10 cellular contexts compared by ENCODE assay signal in genomic region chr16:57893559-57894389, GRCh38.
DNase-seq lines count a peak whose midpoint lies in the region; ATAC-seq and TF ChIP-seq lines count a peak whose summit lies in the region.
"Had no signal": no experiment of that assay in that cellular context is flagged by ENCODE, and none has a peak within 500 bp of the region (broad histone marks: within the 10 kb centered on the region; RNA-seq: fewer than 3 reads in every experiment).

No MANE protein-coding gene starts in this region.

- peaks cover 14% of the 10 kb centered on the region for H3K4me1 Mint-ChIP-seq in T-helper 17 cell

- H3K4me2 ChIP-seq in skeletal muscle satellite cell (ENCODE audit: low read length): peak overlapping the region; percentile 16
- H3K4me2 ChIP-seq: KMS-11 had no signal

- ATAC-seq in T-helper 17 cell: no peak

- DNase-seq in HL-60 (ENCODE audit: low read depth in 1 of 2, low spot score in 1 of 2): peak; percentile 28 to 72
- no peak for DNase-seq in T-helper 17 cell
- DNase-seq in glomerular endothelial cell (ENCODE audit: extremely low read depth, low read depth, low spot score): peak; percentile 92
- DNase-seq in erythroblast (lab: John Stamatoyannopoulos, UW): no peak
- DNase-seq in activated CD4-positive, alpha-beta T cell treated with anti-CD3 and anti-CD28 coated beads for 4 hours: no peak
- no peak for DNase-seq in NCI-H748 treated with DMSO at 0.1 percent for 48 hours (lab: John Stamatoyannopoulos, UW)
- DNase-seq in NCI-H1694 (lab: John Stamatoyannopoulos, UW): no peak
- DNase-seq: activated CD4-positive, alpha-beta memory T cell treated with anti-CD3 and anti-CD28 coated beads, Interleukin-2, amount 10 ng/mL, durations not matched to agents 7 days and 5 days had no signal

- H3K27ac ChIP-seq in HL-60 (replicated peaks): peak overlapping the region; percentile 53
- H3K27ac ChIP-seq: KMS-11 had no signal

- no peaks in the 10 kb centered on the region for H3K36me3 ChIP-seq in skeletal muscle satellite cell (ENCODE audit: insufficient read depth, low read length)

- H3K27ac Mint-ChIP-seq in T-helper 17 cell: peak overlapping the region; percentile 92
- H3K27ac Mint-ChIP-seq: activated CD4-positive, alpha-beta memory T cell treated with anti-CD3 and anti-CD28 coated beads, Interleukin-2, amount 10 ng/mL, durations not matched to agents 7 days and 5 days had no signal

- TF ChIP-seq CTCF in HL-60 (IDR thresholded peaks at IDR 0.05; ENCODE audit: insufficient read depth, low read length): no peak

- H3K36me3 Mint-ChIP-seq in T-helper 17 cell (ENCODE audit: low read depth): peaks cover 3% of the 10 kb centered on the region

- no peaks in the 10 kb centered on the region for H3K9me3 ChIP-seq in T-helper 17 cell (ENCODE audit: control insufficient read depth, low read length, poor library complexity, severe bottlenecking)
- no peaks in the 10 kb centered on the region for H3K9me3 ChIP-seq in skeletal muscle satellite cell (replicated peaks; ENCODE audit: low read length)

- TF ChIP-seq POLR2A in erythroblast (IDR thresholded peaks at IDR 0.05; ENCODE audit: low read length): no peak

- no peak overlapping the region for H3K4me3 Mint-ChIP-seq in T-helper 17 cell
- H3K4me3 Mint-ChIP-seq: activated CD4-positive, alpha-beta memory T cell treated with anti-CD3 and anti-CD28 coated beads, Interleukin-2, amount 10 ng/mL, durations not matched to agents 7 days and 5 days had no signal

- no peaks in the 10 kb centered on the region for H3K27me3 ChIP-seq in HL-60 (ENCODE audit: insufficient read depth, poor library complexity, severe bottlenecking)
- H3K27me3 ChIP-seq in skeletal muscle satellite cell (ENCODE audit: control insufficient read depth, insufficient read depth, low read length): peaks cover 18% of the 10 kb centered on the region

- no peak overlapping the region; the same call in 1 of the 2 replicates for H3K4me3 ChIP-seq in HL-60 (replicated peaks; ENCODE audit: insufficient read depth, low read length)
- no peak overlapping the region for H3K4me3 ChIP-seq in skeletal muscle satellite cell (ENCODE audit: low read length)

- peaks cover 43% of the 10 kb centered on the region for H3K4me1 ChIP-seq in skeletal muscle satellite cell (ENCODE audit: control insufficient read depth, insufficient read depth, low read length)

- peaks cover 41% of the 10 kb centered on the region for H3K27me3 Mint-ChIP-seq in T-helper 17 cell

- H3K9ac ChIP-seq in skeletal muscle satellite cell (ENCODE audit: low read depth, low read length): no peak overlapping the region
- H3K9ac ChIP-seq: KMS-11 had no signal

Comparison
In these comparisons a context has a peak if more than half of its experiments do, and no peak if none do; other contexts are left out.
1. DNase-seq: peak in HL-60 (2 of 2) and glomerular endothelial cell (single experiment); none in T-helper 17 cell (0 of 3), erythroblast (0 of 2), activated CD4-positive, alpha-beta T cell treated with anti-CD3 and anti-CD28 coated beads for 4 hours (0 of 2), NCI-H748 treated with DMSO at 0.1 percent for 48 hours (single experiment) and NCI-H1694 (single experiment).